Comparison of ENCODE assay signal across 17 cellular contexts in the genomic region with DNA sequence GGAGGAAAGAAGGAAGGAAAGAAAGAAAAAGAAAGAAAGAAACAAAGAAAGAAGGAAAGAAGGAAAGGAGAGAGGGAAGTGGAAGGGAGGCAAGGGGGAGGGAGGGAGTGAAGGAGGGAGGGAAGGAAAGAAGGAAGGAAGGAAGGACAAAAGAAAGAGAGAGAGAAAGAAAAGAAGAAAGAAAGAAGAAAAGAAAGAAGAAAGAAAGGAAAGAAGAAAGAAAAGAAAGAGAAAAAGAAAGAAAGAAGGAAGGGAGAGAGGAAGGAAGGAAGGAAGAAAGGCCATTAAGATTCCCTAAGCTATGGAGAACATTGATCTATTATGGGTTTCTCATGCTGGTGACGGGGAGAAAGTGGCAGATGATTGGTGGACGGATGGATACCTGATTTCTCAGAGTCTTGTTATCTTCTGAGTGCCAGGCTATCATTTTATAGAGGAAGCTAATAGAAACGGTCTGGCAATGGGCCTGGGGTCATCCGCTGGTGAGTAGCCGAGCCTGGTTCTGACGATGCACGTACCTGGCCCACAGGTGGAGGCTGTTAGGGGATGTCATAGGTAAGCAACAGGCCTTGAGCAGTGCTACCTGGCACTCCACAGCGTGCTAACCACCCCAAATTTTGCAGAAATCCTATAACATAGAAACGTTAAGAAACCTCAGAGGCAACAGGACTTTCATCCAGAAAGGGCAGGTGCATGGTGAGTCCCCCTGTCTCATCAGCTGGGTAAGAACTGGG.
DNase-seq lines count a peak whose midpoint lies in the region; TF ChIP-seq lines count a peak whose summit lies in the region.
"Had no signal": no experiment of that assay in that cellular context is flagged by ENCODE, and none has a peak within 500 bp of the region (broad histone marks: within the 10 kb centered on the region; RNA-seq: fewer than 3 reads in every experiment).

No MANE protein-coding gene starts in this region.

- intact Hi-C loops in posterior vena cava (cut with DNase I): no loop called here
- intact Hi-C loops in activated T-helper 2 cell treated with anti-CD3 and anti-CD28 coated beads, Interferon-gamma antibody, Interleukin-2, Interleukin-4, amounts not matched to agents 10 μg/mL and 5 μg/mL and 100 μg/mL, durations not matched to agents 14 hours and 24 hours and 36 hours (cut with micrococcal nuclease): no loop called here

- H3K27me3 Mint-ChIP-seq in endothelial cell (ENCODE audit: unreplicated experiment): no peaks in the 10 kb centered on the region
- H3K27me3 Mint-ChIP-seq in activated T-helper 2 cell treated with anti-CD3 and anti-CD28 coated beads, Interferon-gamma antibody, Interleukin-2, Interleukin-4, amounts not matched to agents 10 μg/mL and 5 μg/mL and 100 μg/mL, durations not matched to agents 14 hours and 24 hours and 36 hours (ENCODE audit: low read depth): no peaks in the 10 kb centered on the region
- H3K27me3 Mint-ChIP-seq: CD4-positive, alpha-beta T cell had no signal

- no peaks in the 10 kb centered on the region for H3K4me1 Mint-ChIP-seq in endothelial cell (ENCODE audit: unreplicated experiment)
- H3K4me1 Mint-ChIP-seq in activated T-helper 2 cell treated with anti-CD3 and anti-CD28 coated beads, Interferon-gamma antibody, Interleukin-2, Interleukin-4, amounts not matched to agents 10 μg/mL and 5 μg/mL and 100 μg/mL, durations not matched to agents 14 hours and 24 hours and 36 hours (ENCODE audit: low read depth): no peaks in the 10 kb centered on the region
- H3K4me1 Mint-ChIP-seq: GM23338 had no signal

- DNase-seq in activated CD8-positive, alpha-beta memory T cell treated with anti-CD3 and anti-CD28 coated beads for 24 hours: peak; percentile 28
- no peak for DNase-seq in activated CD8-positive, alpha-beta memory T cell treated with anti-CD3 and anti-CD28 coated beads, Interleukin-2, amount 50 U/mL, for 4 hours
- DNase-seq in endothelial cell (ENCODE audit: low spot score) (no peak), posterior vena cava (ENCODE audit: low spot score) (peak; percentile 58), activated T-cell treated with anti-CD3 and anti-CD28 coated beads for 4 hours (no peak)
- no peak for DNase-seq in activated T-helper 2 cell treated with anti-CD3 and anti-CD28 coated beads, Interferon-gamma antibody, Interleukin-2, Interleukin-4, amounts not matched to agents 10 μg/mL and 5 μg/mL and 100 μg/mL, durations not matched to agents 14 hours and 24 hours and 36 hours (ENCODE audit: low spot score)
- DNase-seq in activated effector memory CD4-positive, alpha-beta T cell treated with anti-CD3 and anti-CD28 coated beads, Interleukin-2, amount 50 U/mL, for 16 hours: no peak
- DNase-seq: 8988T; AML-193; C1 segment of cervical spinal cord; CD4-positive, alpha-beta T cell; DMS153; DMS79 treated with DMSO at 0.1 percent for 48 hours; EL; GDM1; H9 had no signal

- no peak overlapping the region for H3K27ac Mint-ChIP-seq in endothelial cell (ENCODE audit: unreplicated experiment)
- H3K27ac Mint-ChIP-seq in activated T-helper 2 cell treated with anti-CD3 and anti-CD28 coated beads, Interferon-gamma antibody, Interleukin-2, Interleukin-4, amounts not matched to agents 10 μg/mL and 5 μg/mL and 100 μg/mL, durations not matched to agents 14 hours and 24 hours and 36 hours: no peak overlapping the region
- H3K27ac Mint-ChIP-seq: CD4-positive, alpha-beta T cell; GM23338; H9 had no signal

- no peak for TF ChIP-seq CTCF in endothelial cell (IDR thresholded peaks at IDR 0.05; ENCODE audit: unreplicated experiment)

- peak overlapping the region; percentile 25 for H3K4me3 Mint-ChIP-seq in endothelial cell (ENCODE audit: unreplicated experiment)
- no peak overlapping the region for H3K4me3 Mint-ChIP-seq in activated T-helper 2 cell treated with anti-CD3 and anti-CD28 coated beads, Interferon-gamma antibody, Interleukin-2, Interleukin-4, amounts not matched to agents 10 μg/mL and 5 μg/mL and 100 μg/mL, durations not matched to agents 14 hours and 24 hours and 36 hours (ENCODE audit: low read depth)
- H3K4me3 Mint-ChIP-seq: CD4-positive, alpha-beta T cell; GM23338; H9 had no signal

- H3K36me3 Mint-ChIP-seq in endothelial cell (ENCODE audit: low read depth, unreplicated experiment): peaks cover 4% of the 10 kb centered on the region
- no peaks in the 10 kb centered on the region for H3K36me3 Mint-ChIP-seq in activated T-helper 2 cell treated with anti-CD3 and anti-CD28 coated beads, Interferon-gamma antibody, Interleukin-2, Interleukin-4, amounts not matched to agents 10 μg/mL and 5 μg/mL and 100 μg/mL, durations not matched to agents 14 hours and 24 hours and 36 hours (ENCODE audit: low read depth)

- H3K9me3 Mint-ChIP-seq in endothelial cell (ENCODE audit: unreplicated experiment): peaks cover 41% of the 10 kb centered on the region
- peaks cover 16% of the 10 kb centered on the region for H3K9me3 Mint-ChIP-seq in activated T-helper 2 cell treated with anti-CD3 and anti-CD28 coated beads, Interferon-gamma antibody, Interleukin-2, Interleukin-4, amounts not matched to agents 10 μg/mL and 5 μg/mL and 100 μg/mL, durations not matched to agents 14 hours and 24 hours and 36 hours
- H3K9me3 Mint-ChIP-seq: H9 had no signal

Comparison
In these comparisons a context has a peak if more than half of its experiments do, and no peak if none do; other contexts are left out.
1. DNase-seq: peak in activated CD8-positive, alpha-beta memory T cell treated with anti-CD3 and anti-CD28 coated beads for 24 hours (single experiment) and posterior vena cava (single experiment); none in activated CD8-positive, alpha-beta memory T cell treated with anti-CD3 and anti-CD28 coated beads, Interleukin-2, amount 50 U/mL, for 4 hours (single experiment), endothelial cell (single experiment), activated T-helper 2 cell treated with anti-CD3 and anti-CD28 coated beads, Interferon-gamma antibody, Interleukin-2, Interleukin-4, amounts not matched to agents 10 μg/mL and 5 μg/mL and 100 μg/mL, durations not matched to agents 14 hours and 24 hours and 36 hours (single experiment), activated T-cell treated with anti-CD3 and anti-CD28 coated beads for 4 hours (single experiment) and activated effector memory CD4-positive, alpha-beta T cell treated with anti-CD3 and anti-CD28 coated beads, Interleukin-2, amount 50 U/mL, for 16 hours (single experiment).